8 cellular contexts compared by ENCODE assay signal in genomic region chr6:121635355-121635754, GRCh38.
"Had no signal": no experiment of that assay in that cellular context is flagged by ENCODE, and none has a peak within 500 bp of the region (broad histone marks: within the 10 kb centered on the region; RNA-seq: fewer than 3 reads in every experiment).

No MANE protein-coding gene starts in this region.

- DNase-seq: GDM1, GF-D8 had no signal

- ATAC-seq: GM12878 had no signal

- FAIRE-seq: G401.6, GM12878, GM12891, GM12892, GM18507, GM19239 had no signal

- H3K4me3 ChIP-seq: GM12878 had no signal
